8 cellular contexts compared by ENCODE assay signal in the genomic region with DNA sequence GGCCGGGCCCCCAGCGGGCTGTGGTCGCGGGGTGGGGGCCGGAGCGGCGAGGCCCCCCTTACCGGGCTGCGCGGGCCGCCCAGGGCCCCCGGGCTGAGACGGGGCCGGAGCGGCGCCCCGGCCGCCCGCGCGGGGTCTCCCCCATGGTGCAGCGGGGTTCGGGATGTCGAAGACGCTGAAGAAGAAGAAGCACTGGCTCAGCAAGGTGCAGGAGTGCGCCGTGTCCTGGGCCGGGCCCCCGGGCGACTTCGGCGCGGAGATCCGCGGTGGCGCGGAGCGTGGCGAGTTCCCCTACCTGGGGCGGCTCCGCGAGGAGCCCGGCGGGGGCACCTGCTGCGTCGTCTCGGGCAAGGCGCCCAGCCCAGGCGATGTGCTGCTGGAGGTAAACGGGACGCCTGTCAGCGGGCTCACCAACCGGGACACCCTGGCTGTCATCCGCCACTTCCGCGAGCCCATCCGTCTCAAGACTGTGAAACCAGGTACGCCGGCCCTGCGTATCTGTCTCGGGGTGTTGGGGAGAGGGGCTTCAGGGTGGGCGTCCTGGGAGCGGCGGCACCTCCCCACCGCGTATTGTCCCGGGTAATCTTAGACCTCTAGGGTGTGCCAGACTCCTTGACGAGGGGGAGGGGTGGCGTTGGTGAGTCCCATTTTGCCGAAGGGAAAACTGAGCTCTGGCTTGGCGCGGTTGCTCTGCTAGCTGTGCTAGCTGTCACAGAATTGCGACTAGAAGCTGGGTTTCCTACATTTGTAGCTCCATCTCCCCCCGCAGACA. TPM values are rescaled to one million over a fixed set of nuclear protein-coding genes. Genes with fewer than 3 reads are reported as not detected.
DNase-seq lines count a peak whose midpoint lies in the region; ATAC-seq and TF ChIP-seq lines count a peak whose summit lies in the region.

No MANE protein-coding gene starts in this region.

- H3K27me3 ChIP-seq in DOHH2 (ENCODE audit: control insufficient read depth, low read length) = peaks cover 32% of the 10 kb centered on the region
- no peaks in the 10 kb centered on the region for H3K27me3 ChIP-seq in kidney epithelial cell (ENCODE audit: control insufficient read depth, insufficient read depth, low read length)

- H3K4me3 ChIP-seq in DOHH2 (ENCODE audit: low read length) (peak overlapping the region; percentile 85), kidney epithelial cell (ENCODE audit: low read depth, low read length) (peak overlapping the region; percentile 74)

- TF ChIP-seq CTCF in DOHH2 (IDR thresholded peaks at IDR 0.05; ENCODE audit: low read depth, low read length, poor library complexity, severe bottlenecking) (no peak), MCF 10A (IDR thresholded peaks at IDR 0.05; ENCODE audit: unreplicated experiment) (no peak), kidney epithelial cell (IDR thresholded peaks at IDR 0.05; ENCODE audit: insufficient read depth, low read length, poor library complexity, severe bottlenecking) (peak; percentile 16)

- H3K27ac ChIP-seq in DOHH2 (ENCODE audit: low read depth, low read length) = no peak overlapping the region

- peak overlapping the region; percentile 93 for H3K4me3 Mint-ChIP-seq in MCF 10A (ENCODE audit: unreplicated experiment)

- peak overlapping the region; percentile 71 for H3K4me2 ChIP-seq in DOHH2 (ENCODE audit: low read length)

- no peaks in the 10 kb centered on the region for H3K36me3 Mint-ChIP-seq in MCF 10A (ENCODE audit: insufficient read depth, unreplicated experiment)

- CTCF ChIA-PET in MCF 10A (lab: Yijun Ruan, JAX) = interaction anchor here (0.6 to 4.6 kb wide), 10 partner anchors 9 to 281 kb away, joined by 3 to 66 read pairs (median 4); no protein-coding TSS in a partner anchor

- no peaks in the 10 kb centered on the region for H3K9me3 Mint-ChIP-seq in MCF 10A (ENCODE audit: unreplicated experiment)

- POLR2A ChIA-PET in MCF 10A (lab: Yijun Ruan, JAX) = interaction anchor here (0.9 to 3.5 kb wide), 27 partner anchors 11 to 421 kb away, joined by 3 to 53 read pairs (median 4); a partner anchor contains a TSS

- ATAC-seq in HG03159 (IDR thresholded peaks at IDR 0.05; ENCODE audit: unreplicated experiment) (peak; percentile 20), GM19467 (IDR thresholded peaks at IDR 0.05; ENCODE audit: unreplicated experiment) (no peak), HG02610 (IDR thresholded peaks at IDR 0.05; ENCODE audit: unreplicated experiment) (no peak)

- intact Hi-C loops in MCF 10A (cut with micrococcal nuclease) = loop anchor here (1.0 to 10.0 kb wide), 7 partner anchors 62 to 374 kb away; no protein-coding TSS in a partner anchor

- no peaks in the 10 kb centered on the region for H3K36me3 ChIP-seq in DOHH2 (ENCODE audit: control insufficient read depth, low read length)
- H3K36me3 ChIP-seq in kidney epithelial cell (ENCODE audit: control insufficient read depth, insufficient read depth, low read length) = no peaks in the 10 kb centered on the region

- peaks cover 17% of the 10 kb centered on the region for H3K4me1 Mint-ChIP-seq in MCF 10A (ENCODE audit: insufficient read depth, unreplicated experiment)

- no TSS peak for BruUV-seq in MCF 10A (replicated peaks; lab: Mats Ljungman, UMichigan)

- no peaks in the 10 kb centered on the region for H3K79me2 ChIP-seq in DOHH2 (ENCODE audit: control insufficient read depth, low read length)

- H3F3A ChIP-seq in DOHH2 (ENCODE audit: control insufficient read depth, insufficient read depth) = peaks cover 2% of the 10 kb centered on the region; the same call in 1 of the 2 replicates

- peak overlapping the region; percentile 73 for H3K27ac Mint-ChIP-seq in MCF 10A (ENCODE audit: low read depth, unreplicated experiment)

- H3K27me3 Mint-ChIP-seq in MCF 10A (ENCODE audit: insufficient read depth, unreplicated experiment) = no peaks in the 10 kb centered on the region

- no peaks in the 10 kb centered on the region for H3K9me2 ChIP-seq in DOHH2 (replicated peaks; ENCODE audit: control insufficient read depth, low read length)

- peak; percentile 43 for DNase-seq in T-helper 9 cell
- DNase-seq in MCF 10A (ENCODE audit: unreplicated experiment) = peak; percentile 72
- DNase-seq in kidney epithelial cell (ENCODE audit: low read depth) = no peak
- DNase-seq in stimulated activated CD4-positive, alpha-beta T cell treated with anti-CD3 and anti-CD28 coated beads, Interleukin-12 subunit alpha, Interleukin-12 subunit beta, amount 100 ng/mL, for 48 hours (ENCODE audit: low read depth in 2 of 3, low spot score in 1 of 3) = peak in 2 of 3 donors; percentile 27 to 41

- H3K9me3 ChIP-seq in DOHH2 (ENCODE audit: control insufficient read depth, insufficient read depth, low read length) = no peaks in the 10 kb centered on the region

- H4K20me1 ChIP-seq in DOHH2 (ENCODE audit: control insufficient read depth, insufficient read depth, low read depth, low read length) = no peaks in the 10 kb centered on the region

- H3K4me1 ChIP-seq in DOHH2 (ENCODE audit: control insufficient read depth, low read length) = peaks cover 24% of the 10 kb centered on the region

RNA-seq across cellular contexts. Expression of a gene that starts 0.7 kb away (rescaled TPM):
- total RNA-seq in MCF 10A (2022) = 12.8 and 14.3 TPM in 2 replicates
- total RNA-seq in kidney epithelial cell = 3.7 and 6.7 TPM in 2 replicates
